ENCODE assay signal across 31 cellular contexts in genomic region chr12:89288959-89289358, GRCh38.
DNase-seq lines count a peak whose midpoint lies in the region; ATAC-seq and TF ChIP-seq lines count a peak whose summit lies in the region.
"Had no signal": no experiment of that assay in that cellular context is flagged by ENCODE, and none has a peak within 500 bp of the region (broad histone marks: within the 10 kb centered on the region; RNA-seq: fewer than 3 reads in every experiment).

No MANE protein-coding gene starts in this region.

- DNase-seq in activated CD4-positive, CD25-positive, alpha-beta regulatory T cell (lab: John Stamatoyannopoulos, UW) = no peak
- no peak for DNase-seq in PC-3
- DNase-seq in mammary epithelial cell = peak; percentile 44
- peak; percentile 16 to 22 for DNase-seq in foreskin keratinocyte
- DNase-seq in NCI-H1092 (lab: John Stamatoyannopoulos, UW) = no peak
- no peak for DNase-seq in natural killer cell
- DNase-seq: Caco-2; CD8-positive, alpha-beta T cell; DMS 273 treated with DMSO at 0.1 percent for 48 hours; DMS79; EL; GDM1; H9; KG1; NCI-H1048; NCI-H1417 treated with DMSO at 0.1 percent for 48 hours; NCI-H1694 treated with DMSO at 0.1 percent for 48 hours; NCI-H2081; NCI-H2171; NCI-H226; NCI-H510A; NCI-H69; Peyer's patch; SJCRH30 had no signal

- H3K27me3 ChIP-seq in PC-3 (ENCODE audit: low read length) (no peaks in the 10 kb centered on the region), mammary epithelial cell (ENCODE audit: insufficient read depth, low read length) (no peaks in the 10 kb centered on the region), foreskin keratinocyte (no peaks in the 10 kb centered on the region)
- H3K27me3 ChIP-seq: Peyer's patch, SJCRH30 had no signal

- no peak overlapping the region for H3K27ac Mint-ChIP-seq in natural killer cell
- H3K27ac Mint-ChIP-seq: B cell; CD8-positive, alpha-beta T cell; GM23338; H9 had no signal

- peak overlapping the region; percentile 42; the same call in 1 of the 2 replicates for H3K27ac ChIP-seq in PC-3 (ENCODE audit: low read length)
- H3K27ac ChIP-seq in mammary epithelial cell (ENCODE audit: insufficient read depth, low read depth, low read length) = no peak overlapping the region
- no peak overlapping the region for H3K27ac ChIP-seq in foreskin keratinocyte
- H3K27ac ChIP-seq: 22Rv1, C4-2B, Peyer's patch, SJCRH30 had no signal

- no peaks in the 10 kb centered on the region for H3K9me3 ChIP-seq in PC-3 (ENCODE audit: low read length)
- H3K9me3 ChIP-seq in mammary epithelial cell (replicated peaks; ENCODE audit: insufficient read depth, low read length) = no peaks in the 10 kb centered on the region
- H3K9me3 ChIP-seq: Caco-2, Peyer's patch, SJCRH30 had no signal

- POLR2A ChIA-PET in PC-3 (lab: Charles Lee; ENCODE audit: unreplicated experiment) = no interaction called here

- dilution Hi-C loops in mammary epithelial cell (cut with HindIII; ENCODE audit: low sequenced_read_pairs) = no loop called here

- H3K4me1 Mint-ChIP-seq in natural killer cell = peaks cover 0 to 9% of the 10 kb centered on the region in 2 donors
- H3K4me1 Mint-ChIP-seq: B cell, H9 had no signal

- no peaks in the 10 kb centered on the region for H3K79me2 ChIP-seq in PC-3 (ENCODE audit: low read length)
- no peaks in the 10 kb centered on the region for H3K79me2 ChIP-seq in mammary epithelial cell (ENCODE audit: insufficient read depth, low read length)

- no peaks in the 10 kb centered on the region for H3K27me3 Mint-ChIP-seq in natural killer cell (ENCODE audit: low read depth in 2 of 2)

- peaks cover 9% of the 10 kb centered on the region for H3K4me1 ChIP-seq in PC-3 (ENCODE audit: insufficient read depth, low read length)
- H3K4me1 ChIP-seq in mammary epithelial cell (ENCODE audit: insufficient read depth, low read length) = no peaks in the 10 kb centered on the region
- no peaks in the 10 kb centered on the region for H3K4me1 ChIP-seq in foreskin keratinocyte
- H3K4me1 ChIP-seq: Caco-2, Peyer's patch, SJCRH30 had no signal

- H3K4me2 ChIP-seq in PC-3 (ENCODE audit: low read length) (no peak overlapping the region), mammary epithelial cell (ENCODE audit: insufficient read depth, low read depth, low read length) (no peak overlapping the region)
- H3K4me2 ChIP-seq: GM23338 had no signal

- H3K4me3 Mint-ChIP-seq in natural killer cell = no peak overlapping the region
- H3K4me3 Mint-ChIP-seq: B cell; CD8-positive, alpha-beta T cell; GM23338; H9 had no signal

- no peaks in the 10 kb centered on the region for H3K36me3 Mint-ChIP-seq in natural killer cell
- H3K36me3 Mint-ChIP-seq: CD8-positive, alpha-beta T cell had no signal

- BruUV-seq in PC-3 (replicated peaks; lab: Mats Ljungman, UMichigan) (no TSS peak), mammary epithelial cell (replicated peaks; lab: Mats Ljungman, UMichigan) (no TSS peak)

- H3K4me3 ChIP-seq in PC-3 (ENCODE audit: low read length) (no peak overlapping the region), mammary epithelial cell (replicated peaks in 1 of 3; ENCODE audit: insufficient read depth in 1 of 3, low read depth in 2 of 3, low read length in 3 of 3) (no peak overlapping the region)
- H3K4me3 ChIP-seq: GM12878, GM23338, Peyer's patch, SJCRH30 had no signal

- no peaks in the 10 kb centered on the region for H3F3A ChIP-seq in PC-3 (ENCODE audit: low read length, unreplicated experiment)

- CTCF ChIA-PET in PC-3 (lab: Charles Lee) (no interaction called here), mammary epithelial cell (lab: Charles Lee; ENCODE audit: low non-redundant PET) (interaction anchor here (0.7 kb wide), 1 partner anchor 32 kb away, joined by 5 read pairs; no protein-coding TSS in a partner anchor)

- in situ Hi-C loops in mammary epithelial cell (cut with MboI; ENCODE audit: low sequenced_read_pairs in 2 of 2) = no loop called here

- H3K9me3 Mint-ChIP-seq in natural killer cell = no peaks in the 10 kb centered on the region
- H3K9me3 Mint-ChIP-seq: CD8-positive, alpha-beta T cell; GM23338; H9 had no signal

- ATAC-seq in activated CD4-positive, CD25-positive, alpha-beta regulatory T cell treated with anti-CD3 and anti-CD28 coated beads, Interleukin-2, amount 50 U/mL, for 24 hours = peak; percentile 51
- ATAC-seq in PC-3 = no peak
- ATAC-seq in foreskin keratinocyte = no peak
- no peak for ATAC-seq in HG02610 (IDR thresholded peaks at IDR 0.05; ENCODE audit: unreplicated experiment)
- no peak for ATAC-seq in natural killer cell
- ATAC-seq: CD8-positive, alpha-beta T cell; GM12878; GM23338 had no signal

- intact Hi-C loops in PC-3 (cut with micrococcal nuclease) = no loop called here
- intact Hi-C loops in mammary epithelial cell (cut with micrococcal nuclease) = no loop called here
- intact Hi-C loops in natural killer cell (cut with micrococcal nuclease) = no loop called here

- H3K36me3 ChIP-seq in PC-3 (ENCODE audit: low read depth, low read length) = no peaks in the 10 kb centered on the region
- H3K36me3 ChIP-seq in mammary epithelial cell (ENCODE audit: insufficient read depth, low read length) = no peaks in the 10 kb centered on the region
- H3K36me3 ChIP-seq: Peyer's patch, SJCRH30 had no signal

- H4K20me1 ChIP-seq in PC-3 (ENCODE audit: low read length) (no peaks in the 10 kb centered on the region), mammary epithelial cell (ENCODE audit: insufficient read depth, low read length) (no peaks in the 10 kb centered on the region)

- H2AFZ ChIP-seq in PC-3 (ENCODE audit: low read length) (no peak overlapping the region), mammary epithelial cell (ENCODE audit: low read depth, low read length) (no peak overlapping the region)
- H2AFZ ChIP-seq: GM23338 had no signal

- TF ChIP-seq CTCF in PC-3 (conservative IDR thresholded peaks at IDR 0.05; ENCODE audit: low read depth, low read length) (no peak), mammary epithelial cell (conservative IDR thresholded peaks at IDR 0.05 in 1 of 2, IDR thresholded peaks at IDR 0.05 in 1 of 2; ENCODE audit: extremely low read depth in 1 of 2, insufficient read depth in 1 of 2, low read depth in 1 of 2, low read length in 2 of 2) (no peak), foreskin keratinocyte (conservative IDR thresholded peaks at IDR 0.05) (no peak), natural killer cell (IDR thresholded peaks at IDR 0.05) (no peak)

- no peaks in the 10 kb centered on the region for H3K9me2 ChIP-seq in PC-3 (replicated peaks; ENCODE audit: low read length)

- H3K9ac ChIP-seq in PC-3 (ENCODE audit: low read length) (no peak overlapping the region), mammary epithelial cell (ENCODE audit: insufficient read depth, low read length) (no peak overlapping the region)

Comparison
In these comparisons a context has a peak if more than half of its experiments do, and no peak if none do; other contexts are left out.
1. ATAC-seq: peak in activated CD4-positive, CD25-positive, alpha-beta regulatory T cell treated with anti-CD3 and anti-CD28 coated beads, Interleukin-2, amount 50 U/mL, for 24 hours (2 of 2); none in PC-3 (single experiment), foreskin keratinocyte (single experiment), HG02610 (single experiment) and natural killer cell (0 of 3).
2. DNase-seq: peak in mammary epithelial cell (single experiment) and foreskin keratinocyte (2 of 2); none in activated CD4-positive, CD25-positive, alpha-beta regulatory T cell (0 of 4), PC-3 (single experiment), NCI-H1092 (single experiment) and natural killer cell (single experiment).